ENCODE assay signal across 1 cellular context in genomic region chr21:33641339-33642026, GRCh38.
A peak's percentile ranks its signal among the peaks of the same experiment; 100 is the strongest.
TF ChIP-seq lines count a peak whose summit lies in the region.

Gene CRYZL1, minus strand, starts transcription at chr21:33641741. Its CDS starts 10,190 bp downstream, at chr21:33631551.

TF ChIP-seq in HepG2, 621 proteins besides CTCF, POLR2A, EP300 and RAD21 (continued from another document and continues in another):
- TF ChIP-seq, protein P1, sequence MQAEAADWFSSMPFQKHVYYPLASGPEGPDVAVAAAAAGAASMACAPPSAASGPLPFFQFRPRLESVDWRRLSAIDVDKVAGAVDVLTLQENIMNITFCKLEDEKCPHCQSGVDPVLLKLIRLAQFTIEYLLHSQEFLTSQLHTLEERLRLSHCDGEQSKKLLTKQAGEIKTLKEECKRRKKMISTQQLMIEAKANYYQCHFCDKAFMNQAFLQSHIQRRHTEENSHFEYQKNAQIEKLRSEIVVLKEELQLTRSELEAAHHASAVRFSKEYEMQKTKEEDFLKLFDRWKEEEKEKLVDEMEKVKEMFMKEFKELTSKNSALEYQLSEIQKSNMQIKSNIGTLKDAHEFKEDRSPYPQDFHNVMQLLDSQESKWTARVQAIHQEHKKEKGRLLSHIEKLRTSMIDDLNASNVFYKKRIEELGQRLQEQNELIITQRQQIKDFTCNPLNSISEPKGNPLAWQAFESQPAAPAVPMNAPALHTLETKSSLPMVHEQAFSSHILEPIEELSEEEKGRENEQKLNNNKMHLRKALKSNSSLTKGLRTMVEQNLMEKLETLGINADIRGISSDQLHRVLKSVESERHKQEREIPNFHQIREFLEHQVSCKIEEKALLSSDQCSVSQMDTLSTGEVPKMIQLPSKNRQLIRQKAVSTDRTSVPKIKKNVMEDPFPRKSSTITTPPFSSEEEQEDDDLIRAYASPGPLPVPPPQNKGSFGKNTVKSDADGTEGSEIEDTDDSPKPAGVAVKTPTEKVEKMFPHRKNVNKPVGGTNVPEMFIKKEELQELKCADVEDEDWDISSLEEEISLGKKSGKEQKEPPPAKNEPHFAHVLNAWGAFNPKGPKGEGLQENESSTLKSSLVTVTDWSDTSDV (CRISPR knock-in tag; IDR thresholded peaks at IDR 0.05), result no peak
- TF ChIP-seq, protein P2, sequence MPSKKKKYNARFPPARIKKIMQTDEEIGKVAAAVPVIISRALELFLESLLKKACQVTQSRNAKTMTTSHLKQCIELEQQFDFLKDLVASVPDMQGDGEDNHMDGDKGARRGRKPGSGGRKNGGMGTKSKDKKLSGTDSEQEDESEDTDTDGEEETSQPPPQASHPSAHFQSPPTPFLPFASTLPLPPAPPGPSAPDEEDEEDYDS (CRISPR knock-in tag; IDR thresholded peaks at IDR 0.05), result peak; percentile 82
- TF ChIP-seq NFE2 (CRISPR knock-in tag; IDR thresholded peaks at IDR 0.05) (no peak), ZNF503 (CRISPR knock-in tag; IDR thresholded peaks at IDR 0.05) (no peak), SRSF1 (optimal IDR thresholded peaks at IDR 0.05; ENCODE audit: low read depth, low read length) (peak; percentile 51), ZNF251 (CRISPR knock-in tag; IDR thresholded peaks at IDR 0.05) (no peak), ZNF501 (CRISPR knock-in tag; IDR thresholded peaks at IDR 0.05) (peak; percentile 75; the same call in 1 of the 2 replicates), HNRNPK (IDR thresholded peaks at IDR 0.05; ENCODE audit: low read depth, low read length, poor library complexity, severe bottlenecking) (no peak), RFX1 (IDR thresholded peaks at IDR 0.05) (peak; percentile 98), RNF2 (conservative IDR thresholded peaks at IDR 0.05; ENCODE audit: low read depth) (no peak), ZNF577 (CRISPR knock-in tag; IDR thresholded peaks at IDR 0.05; ENCODE audit: borderline replicate concordance, low read depth) (no peak), GTF2F1 (IDR thresholded peaks at IDR 0.05; ENCODE audit: low read length) (no peak), SUZ12 (IDR thresholded peaks at IDR 0.05; ENCODE audit: low read depth, low read length) (peak; percentile 50; the same call in 1 of the 2 replicates), FOXJ3 (CRISPR knock-in tag; IDR thresholded peaks at IDR 0.05; ENCODE audit: borderline replicate concordance) (no peak), ZBTB8A (CRISPR knock-in tag; IDR thresholded peaks at IDR 0.05; ENCODE audit: borderline replicate concordance, low read depth) (no peak), KMT2A (CRISPR knock-in tag; IDR thresholded peaks at IDR 0.05) (peak; percentile 87; the same call in 1 of the 2 replicates), ZNF784 (CRISPR knock-in tag; IDR thresholded peaks at IDR 0.05; ENCODE audit: borderline replicate concordance) (0 out of 2 replicates have a peak, but pooled peaks have one; percentile 5), PAXIP1 (CRISPR knock-in tag; conservative IDR thresholded peaks at IDR 0.05) (peak; percentile 43; the same call in 1 of the 2 replicates), PRMT3 (CRISPR knock-in tag; IDR thresholded peaks at IDR 0.05; ENCODE audit: borderline replicate concordance, low read depth) (no peak), GABPB1 (CRISPR knock-in tag; IDR thresholded peaks at IDR 0.05) (peak; percentile 87), ZNF326 (CRISPR knock-in tag; IDR thresholded peaks at IDR 0.05; ENCODE audit: borderline replicate concordance) (no peak), THYN1 (CRISPR knock-in tag; IDR thresholded peaks at IDR 0.05; ENCODE audit: borderline replicate concordance, low read depth) (no peak), TEAD3 (CRISPR knock-in tag; optimal IDR thresholded peaks at IDR 0.05; ENCODE audit: borderline replicate concordance) (peak; percentile 91), ZNF180 (CRISPR knock-in tag; IDR thresholded peaks at IDR 0.05; ENCODE audit: borderline replicate concordance, low read depth) (no peak), SNAI1 (CRISPR knock-in tag; IDR thresholded peaks at IDR 0.05; ENCODE audit: borderline replicate concordance) (0 out of 2 replicates have a peak, but pooled peaks have one; percentile 70), CHCHD3 (CRISPR knock-in tag; IDR thresholded peaks at IDR 0.05) (0 out of 2 replicates have a peak, but pooled peaks have one; percentile 87), ZNF547 (CRISPR knock-in tag; IDR thresholded peaks at IDR 0.05) (no peak), IRF2 (CRISPR knock-in tag; IDR thresholded peaks at IDR 0.05) (peak; percentile 48), RFXANK (CRISPR knock-in tag; IDR thresholded peaks at IDR 0.05) (no peak; the same call in 1 of the 2 replicates), SOX5 (CRISPR knock-in tag; IDR thresholded peaks at IDR 0.05; ENCODE audit: borderline replicate concordance) (no peak), CSRNP1 (CRISPR knock-in tag; IDR thresholded peaks at IDR 0.05) (no peak), KDM6A (CRISPR knock-in tag; IDR thresholded peaks at IDR 0.05; ENCODE audit: low read depth) (no peak), FOXP1 (IDR thresholded peaks at IDR 0.05) (no peak), FOXP1 (CRISPR knock-in tag; IDR thresholded peaks at IDR 0.05) (no peak)
- TF ChIP-seq, protein P3, sequence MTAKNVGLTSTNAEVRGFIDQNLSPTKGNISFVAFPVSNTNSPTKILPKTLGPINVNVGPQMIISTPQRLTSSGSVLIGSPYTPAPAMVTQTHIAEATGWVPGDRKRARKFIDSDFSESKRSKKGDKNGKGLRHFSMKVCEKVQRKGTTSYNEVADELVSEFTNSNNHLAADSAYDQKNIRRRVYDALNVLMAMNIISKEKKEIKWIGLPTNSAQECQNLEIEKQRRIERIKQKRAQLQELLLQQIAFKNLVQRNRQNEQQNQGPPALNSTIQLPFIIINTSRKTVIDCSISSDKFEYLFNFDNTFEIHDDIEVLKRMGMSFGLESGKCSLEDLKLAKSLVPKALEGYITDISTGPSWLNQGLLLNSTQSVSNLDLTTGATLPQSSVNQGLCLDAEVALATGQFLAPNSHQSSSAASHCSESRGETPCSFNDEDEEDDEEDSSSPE (CRISPR knock-in tag; IDR thresholded peaks at IDR 0.05), result peak; percentile 51
- TF ChIP-seq, protein P4, sequence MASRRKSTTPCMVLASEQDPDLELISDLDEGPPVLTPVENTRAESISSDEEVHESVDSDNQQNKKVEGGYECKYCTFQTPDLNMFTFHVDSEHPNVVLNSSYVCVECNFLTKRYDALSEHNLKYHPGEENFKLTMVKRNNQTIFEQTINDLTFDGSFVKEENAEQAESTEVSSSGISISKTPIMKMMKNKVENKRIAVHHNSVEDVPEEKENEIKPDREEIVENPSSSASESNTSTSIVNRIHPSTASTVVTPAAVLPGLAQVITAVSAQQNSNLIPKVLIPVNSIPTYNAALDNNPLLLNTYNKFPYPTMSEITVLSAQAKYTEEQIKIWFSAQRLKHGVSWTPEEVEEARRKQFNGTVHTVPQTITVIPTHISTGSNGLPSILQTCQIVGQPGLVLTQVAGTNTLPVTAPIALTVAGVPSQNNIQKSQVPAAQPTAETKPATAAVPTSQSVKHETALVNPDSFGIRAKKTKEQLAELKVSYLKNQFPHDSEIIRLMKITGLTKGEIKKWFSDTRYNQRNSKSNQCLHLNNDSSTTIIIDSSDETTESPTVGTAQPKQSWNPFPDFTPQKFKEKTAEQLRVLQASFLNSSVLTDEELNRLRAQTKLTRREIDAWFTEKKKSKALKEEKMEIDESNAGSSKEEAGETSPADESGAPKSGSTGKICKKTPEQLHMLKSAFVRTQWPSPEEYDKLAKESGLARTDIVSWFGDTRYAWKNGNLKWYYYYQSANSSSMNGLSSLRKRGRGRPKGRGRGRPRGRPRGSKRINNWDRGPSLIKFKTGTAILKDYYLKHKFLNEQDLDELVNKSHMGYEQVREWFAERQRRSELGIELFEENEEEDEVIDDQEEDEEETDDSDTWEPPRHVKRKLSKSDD (CRISPR knock-in tag; IDR thresholded peaks at IDR 0.05; ENCODE audit: low read depth), result 0 out of 2 replicates have a peak, but pooled peaks have one; percentile 72
- TF ChIP-seq, protein P5, sequence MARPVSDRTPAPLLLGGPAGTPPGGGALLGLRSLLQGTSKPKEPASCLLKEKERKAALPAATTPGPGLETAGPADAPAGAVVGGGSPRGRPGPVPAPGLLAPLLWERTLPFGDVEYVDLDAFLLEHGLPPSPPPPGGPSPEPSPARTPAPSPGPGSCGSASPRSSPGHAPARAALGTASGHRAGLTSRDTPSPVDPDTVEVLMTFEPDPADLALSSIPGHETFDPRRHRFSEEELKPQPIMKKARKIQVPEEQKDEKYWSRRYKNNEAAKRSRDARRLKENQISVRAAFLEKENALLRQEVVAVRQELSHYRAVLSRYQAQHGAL (CRISPR knock-in tag; IDR thresholded peaks at IDR 0.05; ENCODE audit: not compliant biosample characterization), result no peak
- TF ChIP-seq, protein P6, sequence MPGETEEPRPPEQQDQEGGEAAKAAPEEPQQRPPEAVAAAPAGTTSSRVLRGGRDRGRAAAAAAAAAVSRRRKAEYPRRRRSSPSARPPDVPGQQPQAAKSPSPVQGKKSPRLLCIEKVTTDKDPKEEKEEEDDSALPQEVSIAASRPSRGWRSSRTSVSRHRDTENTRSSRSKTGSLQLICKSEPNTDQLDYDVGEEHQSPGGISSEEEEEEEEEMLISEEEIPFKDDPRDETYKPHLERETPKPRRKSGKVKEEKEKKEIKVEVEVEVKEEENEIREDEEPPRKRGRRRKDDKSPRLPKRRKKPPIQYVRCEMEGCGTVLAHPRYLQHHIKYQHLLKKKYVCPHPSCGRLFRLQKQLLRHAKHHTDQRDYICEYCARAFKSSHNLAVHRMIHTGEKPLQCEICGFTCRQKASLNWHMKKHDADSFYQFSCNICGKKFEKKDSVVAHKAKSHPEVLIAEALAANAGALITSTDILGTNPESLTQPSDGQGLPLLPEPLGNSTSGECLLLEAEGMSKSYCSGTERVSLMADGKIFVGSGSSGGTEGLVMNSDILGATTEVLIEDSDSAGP (CRISPR knock-in tag; IDR thresholded peaks at IDR 0.05; ENCODE audit: borderline replicate concordance), result peak; percentile 42; the same call in 1 of the 2 replicates
- TF ChIP-seq, protein P7, sequence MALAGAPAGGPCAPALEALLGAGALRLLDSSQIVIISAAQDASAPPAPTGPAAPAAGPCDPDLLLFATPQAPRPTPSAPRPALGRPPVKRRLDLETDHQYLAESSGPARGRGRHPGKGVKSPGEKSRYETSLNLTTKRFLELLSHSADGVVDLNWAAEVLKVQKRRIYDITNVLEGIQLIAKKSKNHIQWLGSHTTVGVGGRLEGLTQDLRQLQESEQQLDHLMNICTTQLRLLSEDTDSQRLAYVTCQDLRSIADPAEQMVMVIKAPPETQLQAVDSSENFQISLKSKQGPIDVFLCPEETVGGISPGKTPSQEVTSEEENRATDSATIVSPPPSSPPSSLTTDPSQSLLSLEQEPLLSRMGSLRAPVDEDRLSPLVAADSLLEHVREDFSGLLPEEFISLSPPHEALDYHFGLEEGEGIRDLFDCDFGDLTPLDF (CRISPR knock-in tag; IDR thresholded peaks at IDR 0.05), result peak; percentile 51; the same call in 1 of the 2 replicates
- TF ChIP-seq, protein P8, sequence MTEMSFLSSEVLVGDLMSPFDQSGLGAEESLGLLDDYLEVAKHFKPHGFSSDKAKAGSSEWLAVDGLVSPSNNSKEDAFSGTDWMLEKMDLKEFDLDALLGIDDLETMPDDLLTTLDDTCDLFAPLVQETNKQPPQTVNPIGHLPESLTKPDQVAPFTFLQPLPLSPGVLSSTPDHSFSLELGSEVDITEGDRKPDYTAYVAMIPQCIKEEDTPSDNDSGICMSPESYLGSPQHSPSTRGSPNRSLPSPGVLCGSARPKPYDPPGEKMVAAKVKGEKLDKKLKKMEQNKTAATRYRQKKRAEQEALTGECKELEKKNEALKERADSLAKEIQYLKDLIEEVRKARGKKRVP (CRISPR knock-in tag; IDR thresholded peaks at IDR 0.05), result no peak
